In the genomic region with DNA sequence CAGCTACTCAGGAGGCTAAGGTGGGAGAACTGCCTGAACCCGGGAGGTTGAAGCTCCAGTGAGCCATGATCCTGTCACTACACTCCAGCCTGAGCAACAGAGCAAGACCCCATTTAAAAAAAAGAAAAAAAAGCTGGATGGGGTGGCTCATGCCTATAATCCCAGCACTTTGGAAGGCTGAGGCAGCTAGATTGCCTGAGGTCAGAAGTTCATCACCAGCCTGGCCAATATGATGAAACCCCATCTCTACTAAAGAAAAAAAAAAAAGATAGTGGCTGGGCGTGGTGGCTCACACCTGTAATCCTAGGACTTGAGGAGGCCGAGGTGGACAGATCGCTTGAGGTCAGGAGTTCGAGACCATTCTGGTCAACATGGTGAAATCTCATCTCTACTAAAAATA, we compare ENCODE assay signal across 1 cellular context.
TF ChIP-seq lines count a peak whose summit lies in the region.

No MANE protein-coding gene starts in this region.

TF ChIP-seq in HCT116, 20 proteins besides CTCF, POLR2A, EP300 and RAD21:
- TF ChIP-seq ZNF274 (IDR thresholded peaks at IDR 0.05; ENCODE audit: low read depth, low read length) (no peak), EGR1 (IDR thresholded peaks at IDR 0.05; ENCODE audit: low read depth) (no peak), ZFX (IDR thresholded peaks at IDR 0.05) (no peak), EZH2phosphoT487 (IDR thresholded peaks at IDR 0.05; ENCODE audit: borderline replicate concordance) (no peak), SP1 (IDR thresholded peaks at IDR 0.05; ENCODE audit: low read depth) (no peak), FOSL1 (IDR thresholded peaks at IDR 0.05; ENCODE audit: low read depth) (no peak), CBX3 (IDR thresholded peaks at IDR 0.05; ENCODE audit: low read depth) (no peak), SRF (IDR thresholded peaks at IDR 0.05; ENCODE audit: low read depth) (no peak), ELF1 (IDR thresholded peaks at IDR 0.05; ENCODE audit: borderline replicate concordance, low read depth) (no peak)
- TF ChIP-seq, protein P1, sequence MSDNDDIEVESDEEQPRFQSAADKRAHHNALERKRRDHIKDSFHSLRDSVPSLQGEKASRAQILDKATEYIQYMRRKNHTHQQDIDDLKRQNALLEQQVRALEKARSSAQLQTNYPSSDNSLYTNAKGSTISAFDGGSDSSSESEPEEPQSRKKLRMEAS (IDR thresholded peaks at IDR 0.05) = no peak
- TF ChIP-seq, protein P2, sequence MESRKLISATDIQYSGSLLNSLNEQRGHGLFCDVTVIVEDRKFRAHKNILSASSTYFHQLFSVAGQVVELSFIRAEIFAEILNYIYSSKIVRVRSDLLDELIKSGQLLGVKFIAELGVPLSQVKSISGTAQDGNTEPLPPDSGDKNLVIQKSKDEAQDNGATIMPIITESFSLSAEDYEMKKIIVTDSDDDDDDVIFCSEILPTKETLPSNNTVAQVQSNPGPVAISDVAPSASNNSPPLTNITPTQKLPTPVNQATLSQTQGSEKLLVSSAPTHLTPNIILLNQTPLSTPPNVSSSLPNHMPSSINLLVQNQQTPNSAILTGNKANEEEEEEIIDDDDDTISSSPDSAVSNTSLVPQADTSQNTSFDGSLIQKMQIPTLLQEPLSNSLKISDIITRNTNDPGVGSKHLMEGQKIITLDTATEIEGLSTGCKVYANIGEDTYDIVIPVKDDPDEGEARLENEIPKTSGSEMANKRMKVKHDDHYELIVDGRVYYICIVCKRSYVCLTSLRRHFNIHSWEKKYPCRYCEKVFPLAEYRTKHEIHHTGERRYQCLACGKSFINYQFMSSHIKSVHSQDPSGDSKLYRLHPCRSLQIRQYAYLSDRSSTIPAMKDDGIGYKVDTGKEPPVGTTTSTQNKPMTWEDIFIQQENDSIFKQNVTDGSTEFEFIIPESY (IDR thresholded peaks at IDR 0.05; ENCODE audit: extremely low read depth, insufficient replicate concordance, low read length) = no peak
